ENCODE assay signal across 8 cellular contexts in genomic region chr14:95533822-95534221, GRCh38. TPM values are rescaled to one million over a fixed set of nuclear protein-coding genes. Genes with fewer than 3 reads are reported as not detected.
A peak's percentile ranks its signal among the peaks of the same experiment; 100 is the strongest.
DNase-seq lines count a peak whose midpoint lies in the region; ATAC-seq, FAIRE-seq and TF ChIP-seq lines count a peak whose summit lies in the region.

No MANE protein-coding gene starts in this region.

- POLR2A ChIA-PET in HEK293 (lab: Yijun Ruan, JAX): interaction anchor here (0.7 to 3.2 kb wide), 6 partner anchors 18 to 755 kb away, joined by 3 to 13 read pairs (median 4); partner anchors contain the start of gene SYNE3

- peak; percentile 24 for DNase-seq in foreskin melanocyte
- DNase-seq in small intestine: no peak
- no peak for DNase-seq in NCI-H1092 (lab: John Stamatoyannopoulos, UW)
- DNase-seq in GM03348 (ENCODE audit: low spot score): no peak
- DNase-seq in GM10266 (ENCODE audit: extremely low spot score): no peak

- no peak for TF ChIP-seq CTCF in HEK293 (tag by site-specific recombination; IDR thresholded peaks at IDR 0.05)
- no peak for TF ChIP-seq CTCF in VCaP (conservative IDR thresholded peaks at IDR 0.05)
- TF ChIP-seq CTCF in GM10266 (IDR thresholded peaks at IDR 0.05; ENCODE audit: control insufficient read depth, insufficient read depth, low read depth, missing control alignments): no peak

- FAIRE-seq in small intestine (lab: Jason Lieb, UNC): no peak

- H3K27ac ChIP-seq in HEK293 (ENCODE audit: extremely low read depth, low read depth, low read length) (peak overlapping the region; percentile 68), VCaP (peak overlapping the region; percentile 88), small intestine (ENCODE audit: low read depth in 1 of 2, low read length in 1 of 2) (peak overlapping the region in 1 of 2 donors; percentile 89)

- CTCF ChIA-PET in HEK293 (lab: Yijun Ruan, JAX): interaction anchor here (0.6 to 1.3 kb wide), 4 partner anchors 28 to 94 kb away, joined by 4 to 7 read pairs (median 6); no protein-coding TSS in a partner anchor

- 1% methylated on average over 18 of the region's 18 CpGs for WGBS in small intestine, 3 donors

- H3K4me3 ChIP-seq in HEK293 (ENCODE audit: low read depth, low read length) (peak overlapping the region; percentile 97), small intestine (ENCODE audit: low read depth in 1 of 2, low read length in 2 of 2) (peak overlapping the region; percentile 78 to 99)

- ATAC-seq in GM21360 (IDR thresholded peaks at IDR 0.05; ENCODE audit: unreplicated experiment): no peak

- no peaks in the 10 kb centered on the region for H3K27me3 ChIP-seq in small intestine (ENCODE audit: control insufficient read depth in 2 of 2, insufficient read depth in 2 of 2, low read length in 2 of 2)

- H3K36me3 ChIP-seq in HEK293 (ENCODE audit: control insufficient read depth in 2 of 2, insufficient read depth in 1 of 2, low read length in 2 of 2) (peaks cover 0 to 15% of the 10 kb centered on the region in 2 experiments; a peak in 2 of 3 replicates), small intestine (ENCODE audit: control insufficient read depth in 2 of 2, insufficient read depth in 2 of 2, low read length in 2 of 2) (no peaks in the 10 kb centered on the region)

- H3K9me3 ChIP-seq in HEK293 (ENCODE audit: control insufficient read depth, insufficient read depth, low read depth, low read length): no peaks in the 10 kb centered on the region
- H3K9me3 ChIP-seq in small intestine (ENCODE audit: control insufficient read depth, low read depth): no peaks in the 10 kb centered on the region

- H3K4me1 ChIP-seq in HEK293 (ENCODE audit: control insufficient read depth, insufficient read depth, low read length): peaks cover 37% of the 10 kb centered on the region
- peaks cover 7 to 15% of the 10 kb centered on the region in 2 donors for H3K4me1 ChIP-seq in small intestine (ENCODE audit: control insufficient read depth in 2 of 2, insufficient read depth in 1 of 2, low read depth in 1 of 2, low read length in 1 of 2)

TF ChIP-seq in HEK293, 187 proteins besides CTCF, POLR2A, EP300 and RAD21:
- TF ChIP-seq SCRT2 (tag by site-specific recombination; IDR thresholded peaks at IDR 0.05) (peak; percentile 90), ZNF16 (tag by site-specific recombination; IDR thresholded peaks at IDR 0.05; ENCODE audit: low read depth) (no peak), EGR2 (tag by site-specific recombination; IDR thresholded peaks at IDR 0.05; ENCODE audit: low read depth) (peak; percentile 24; the same call in 1 of the 2 replicates), SCRT1 (tag by site-specific recombination; IDR thresholded peaks at IDR 0.05; ENCODE audit: borderline replicate concordance) (peak; percentile 39; the same call in 1 of the 2 replicates)
TF ChIP-seq in HEK293: peak in this region for 3.

RNA-seq across cellular contexts. Expression of gene GLRX5, which starts 1.0 kb away (rescaled TPM):
- 10 to 100 TPM; 53.5 to 80.5 (median 54.0) TPM for polyA plus RNA-seq in small intestine

RNA-seq across cellular contexts. Expression of gene SYNE3, which starts 17.4 kb away (rescaled TPM):
- polyA plus RNA-seq in small intestine: 1 to 10 TPM in 2 of 3 donors, under 1 TPM in 1; 0.81 to 5.0 (median 1.8) TPM
